Comparison of ENCODE assay signal across 8 cellular contexts in genomic region chr11:58927393-58928081, GRCh38. TPM values are rescaled to one million over a fixed set of nuclear protein-coding genes. Genes with fewer than 3 reads are reported as not detected.
DNase-seq lines count a peak whose midpoint lies in the region; ATAC-seq and TF ChIP-seq lines count a peak whose summit lies in the region.

No MANE protein-coding gene starts in this region.

- peak overlapping the region; percentile 79 for H3K4me3 Mint-ChIP-seq in WTC11

- H3K36me3 ChIP-seq in HEK293 (ENCODE audit: control insufficient read depth in 2 of 2, insufficient read depth in 1 of 2, low read length in 2 of 2), result no peaks in the 10 kb centered on the region
- no peaks in the 10 kb centered on the region for H3K36me3 ChIP-seq in left lung
- H3K36me3 ChIP-seq in spleen, result no peaks in the 10 kb centered on the region

- intact Hi-C loops in left lung (cut with DNase I) (no loop called here), spleen (cut with DNase I; ENCODE audit: low total_unique reads) (no loop called here)

- no peaks in the 10 kb centered on the region for H3K9me3 Mint-ChIP-seq in WTC11

- peaks cover 60% of the 10 kb centered on the region for H3K4me1 Mint-ChIP-seq in WTC11

- 3 to 13% (median 8%) methylated on average over 15 of the region's 15 CpGs for WGBS in spleen, 5 donors

- no peaks in the 10 kb centered on the region for H3K27me3 Mint-ChIP-seq in WTC11 (ENCODE audit: low read depth)

- H3K9me3 ChIP-seq in AG04450 (ENCODE audit: control insufficient read depth, insufficient read depth, low read length), result no peaks in the 10 kb centered on the region
- no peaks in the 10 kb centered on the region for H3K9me3 ChIP-seq in HEK293 (ENCODE audit: control insufficient read depth, insufficient read depth, low read depth, low read length)
- no peaks in the 10 kb centered on the region for H3K9me3 ChIP-seq in left lung
- H3K9me3 ChIP-seq in spleen, result no peaks in the 10 kb centered on the region

- H3K4me1 ChIP-seq in HEK293 (ENCODE audit: control insufficient read depth, insufficient read depth, low read length) (peaks cover 3% of the 10 kb centered on the region), left lung (no peaks in the 10 kb centered on the region), spleen (peaks cover 0 to 19% (median 3%) of the 10 kb centered on the region in 6 donors)

- peak; percentile 99 for ATAC-seq in WTC11
- peak; percentile 55 for ATAC-seq in left lung
- no peak for ATAC-seq in HG02759 (IDR thresholded peaks at IDR 0.05; ENCODE audit: unreplicated experiment)
- no peak for ATAC-seq in GM21786 (IDR thresholded peaks at IDR 0.05; ENCODE audit: unreplicated experiment)

- peak overlapping the region; percentile 89 for H3K27ac Mint-ChIP-seq in WTC11

- H3K27ac ChIP-seq in AG04450 (ENCODE audit: low read depth, low read length), result no peak overlapping the region
- no peak overlapping the region for H3K27ac ChIP-seq in HEK293 (ENCODE audit: extremely low read depth, low read depth, low read length)
- H3K27ac ChIP-seq in left lung, result no peak overlapping the region
- H3K27ac ChIP-seq in spleen, result no peak overlapping the region

- CTCF ChIA-PET in AG04450 (lab: Charles Lee) (interaction anchor here (1.1 to 3.3 kb wide), 5 partner anchors 22 to 231 kb away, joined by 3 to 20 read pairs (median 10); no protein-coding TSS in a partner anchor), HEK293 (lab: Yijun Ruan, JAX) (interaction anchor here (0.6 to 1.6 kb wide), 3 partner anchors 177 to 861 kb away, joined by 3 to 5 read pairs (median 3); no protein-coding TSS in a partner anchor), WTC11 (lab: Charles Lee) (interaction anchor here (0.5 to 5.2 kb wide), 27 partner anchors 11 to 742 kb away, joined by 3 to 113 read pairs (median 6); partner anchors contain the start of genes DTX4, FAM111B and GLYATL1)

- POLR2A ChIA-PET in AG04450 (lab: Yijun Ruan, JAX) (interaction anchor here (1.3 kb wide), 1 partner anchor 22 kb away, joined by 4 read pairs; no protein-coding TSS in a partner anchor), HEK293 (lab: Yijun Ruan, JAX) (no interaction called here), WTC11 (lab: Charles Lee) (interaction anchor here (0.6 to 1.7 kb wide), 10 partner anchors 9 to 1605 kb away, joined by 3 to 15 read pairs (median 3); partner anchors contain the start of genes DTX4, FAM111A and FAM111B)

- H3K36me3 Mint-ChIP-seq in WTC11, result no peaks in the 10 kb centered on the region

- DNase-seq in AG04450 (ENCODE audit: low read depth, low spot score), result peak; percentile 24
- peak; percentile 94 for DNase-seq in WTC11 (ENCODE audit: low spot score)
- no peak for DNase-seq in left lung
- DNase-seq in spleen, result no peak
- no peak for DNase-seq in activated CD4-positive, alpha-beta T cell treated with anti-CD3 and anti-CD28 coated beads, Interleukin-2, amount 50 U/mL, for 4 hours

- H3K4me3 ChIP-seq in AG04450 (ENCODE audit: low read depth, low read length) (peak overlapping the region; percentile 13; the same call in 1 of the 2 replicates), HEK293 (ENCODE audit: low read depth, low read length) (no peak overlapping the region), left lung (no peak overlapping the region), spleen (no peak overlapping the region)

- TF ChIP-seq CTCF in AG04450 (IDR thresholded peaks at IDR 0.05; ENCODE audit: low read depth, low read length) (no peak), HEK293 (tag by site-specific recombination; IDR thresholded peaks at IDR 0.05) (no peak), WTC11 (IDR thresholded peaks at IDR 0.05) (no peak), left lung (IDR thresholded peaks at IDR 0.05) (no peak), spleen (IDR thresholded peaks at IDR 0.05 in 8 of 11, conservative IDR thresholded peaks at IDR 0.05 in 3 of 11) (no peak)

- no peak for TF ChIP-seq POLR2A in spleen (IDR thresholded peaks at IDR 0.05)

- no peaks in the 10 kb centered on the region for H3K27me3 ChIP-seq in AG04450 (ENCODE audit: control insufficient read depth, insufficient read depth, low read length)
- H3K27me3 ChIP-seq in left lung, result peaks cover 6 to 22% of the 10 kb centered on the region in 2 donors
- peaks cover 0 to 30% (median 6%) of the 10 kb centered on the region in 7 donors for H3K27me3 ChIP-seq in spleen (replicated peaks in 1 of 7)

TF ChIP-seq in HEK293, 187 proteins besides CTCF, POLR2A, EP300 and RAD21 (continues in another document):
- TF ChIP-seq ZNF311 (tag by site-specific recombination; IDR thresholded peaks at IDR 0.05; ENCODE audit: borderline replicate concordance), result no peak
- no peak for TF ChIP-seq ZNF747 (tag by site-specific recombination; IDR thresholded peaks at IDR 0.05)
- TF ChIP-seq ZFP3 (tag by site-specific recombination; IDR thresholded peaks at IDR 0.05; ENCODE audit: low read depth), result no peak
- TF ChIP-seq FEZF1 (tag by site-specific recombination; IDR thresholded peaks at IDR 0.05), result no peak
- no peak for TF ChIP-seq GFI1B (tag by site-specific recombination; IDR thresholded peaks at IDR 0.05)
- no peak for TF ChIP-seq ZNF660 (tag by site-specific recombination; IDR thresholded peaks at IDR 0.05)
- TF ChIP-seq SCRT1 (tag by site-specific recombination; IDR thresholded peaks at IDR 0.05; ENCODE audit: borderline replicate concordance), result no peak
- TF ChIP-seq, protein P1, sequence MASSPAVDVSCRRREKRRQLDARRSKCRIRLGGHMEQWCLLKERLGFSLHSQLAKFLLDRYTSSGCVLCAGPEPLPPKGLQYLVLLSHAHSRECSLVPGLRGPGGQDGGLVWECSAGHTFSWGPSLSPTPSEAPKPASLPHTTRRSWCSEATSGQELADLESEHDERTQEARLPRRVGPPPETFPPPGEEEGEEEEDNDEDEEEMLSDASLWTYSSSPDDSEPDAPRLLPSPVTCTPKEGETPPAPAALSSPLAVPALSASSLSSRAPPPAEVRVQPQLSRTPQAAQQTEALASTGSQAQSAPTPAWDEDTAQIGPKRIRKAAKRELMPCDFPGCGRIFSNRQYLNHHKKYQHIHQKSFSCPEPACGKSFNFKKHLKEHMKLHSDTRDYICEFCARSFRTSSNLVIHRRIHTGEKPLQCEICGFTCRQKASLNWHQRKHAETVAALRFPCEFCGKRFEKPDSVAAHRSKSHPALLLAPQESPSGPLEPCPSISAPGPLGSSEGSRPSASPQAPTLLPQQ (tag by site-specific recombination; IDR thresholded peaks at IDR 0.05), result peak; percentile 84
- no peak for TF ChIP-seq BCL11B (tag by site-specific recombination; IDR thresholded peaks at IDR 0.05; ENCODE audit: low read depth)
- no peak for TF ChIP-seq KLF17 (tag by site-specific recombination; IDR thresholded peaks at IDR 0.05)
- TF ChIP-seq ZNF292 (tag by site-specific recombination; IDR thresholded peaks at IDR 0.05; ENCODE audit: borderline replicate concordance, low read depth), result no peak
- TF ChIP-seq ZNF341 (tag by site-specific recombination; IDR thresholded peaks at IDR 0.05; ENCODE audit: low read depth), result peak; percentile 91

TF ChIP-seq in WTC11, 78 proteins besides CTCF, POLR2A, EP300 and RAD21 (continues in another document):
- TF ChIP-seq ARID4B (CRISPR knock-in tag; IDR thresholded peaks at IDR 0.05; ENCODE audit: borderline replicate concordance) (no peak), GTF2I (CRISPR knock-in tag; conservative IDR thresholded peaks at IDR 0.05) (no peak)
- TF ChIP-seq, protein P2, sequence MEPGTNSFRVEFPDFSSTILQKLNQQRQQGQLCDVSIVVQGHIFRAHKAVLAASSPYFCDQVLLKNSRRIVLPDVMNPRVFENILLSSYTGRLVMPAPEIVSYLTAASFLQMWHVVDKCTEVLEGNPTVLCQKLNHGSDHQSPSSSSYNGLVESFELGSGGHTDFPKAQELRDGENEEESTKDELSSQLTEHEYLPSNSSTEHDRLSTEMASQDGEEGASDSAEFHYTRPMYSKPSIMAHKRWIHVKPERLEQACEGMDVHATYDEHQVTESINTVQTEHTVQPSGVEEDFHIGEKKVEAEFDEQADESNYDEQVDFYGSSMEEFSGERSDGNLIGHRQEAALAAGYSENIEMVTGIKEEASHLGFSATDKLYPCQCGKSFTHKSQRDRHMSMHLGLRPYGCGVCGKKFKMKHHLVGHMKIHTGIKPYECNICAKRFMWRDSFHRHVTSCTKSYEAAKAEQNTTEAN (CRISPR knock-in tag; IDR thresholded peaks at IDR 0.05), result no peak

RNA-seq across cellular contexts. Expression of gene GLYATL1, which starts 11.8 kb away (rescaled TPM):
- polyA plus RNA-seq in AG04450 (2011; rRNA removed) (0.29 and 0.30 TPM in 2 replicates), spleen (not detected)
- polyA minus RNA-seq in AG04450 (2011; rRNA and poly(A)+ RNA removed), result 0.37 and 0.74 TPM in 2 replicates
- total RNA-seq in WTC11 (2021) (5.4 to 9.4 TPM (median 7.3 TPM) in 3 replicates), left lung (not detected), spleen (not detected)

Comparison
In these comparisons a context has a peak if more than half of its experiments do, and no peak if none do; other contexts are left out.
1. DNase-seq: peak in AG04450 (single experiment) and WTC11 (single experiment); none in left lung (0 of 2), spleen (single experiment) and activated CD4-positive, alpha-beta T cell treated with anti-CD3 and anti-CD28 coated beads, Interleukin-2, amount 50 U/mL, for 4 hours (0 of 2).
2. ATAC-seq: peak in WTC11 (single experiment) and left lung (single experiment); none in HG02759 (single experiment) and GM21786 (single experiment).